In genomic region chr19:13036366-13036976, GRCh38 we compare ENCODE assay signal across 8 cellular contexts. TPM values are rescaled to one million over a fixed set of nuclear protein-coding genes. Genes with fewer than 3 reads are reported as not detected.
DNase-seq lines count a peak whose midpoint lies in the region; ATAC-seq and TF ChIP-seq lines count a peak whose summit lies in the region.

No MANE protein-coding gene starts in this region.

- TF ChIP-seq POLR2A in esophagus squamous epithelium (IDR thresholded peaks at IDR 0.05): no peak

- H3K4me1 Mint-ChIP-seq in CD4-positive, alpha-beta memory T cell: peaks cover 0 to 1% (median 0%) of the 10 kb centered on the region in 4 donors

- H3K27me3 ChIP-seq in esophagus squamous epithelium: no peaks in the 10 kb centered on the region
- H3K27me3 ChIP-seq in skeletal muscle satellite cell (ENCODE audit: control insufficient read depth, insufficient read depth, low read length): no peaks in the 10 kb centered on the region
- H3K27me3 ChIP-seq in CD4-positive, alpha-beta memory T cell (ENCODE audit: insufficient read depth, low read length): no peaks in the 10 kb centered on the region

- peaks cover 0 to 5% (median 0%) of the 10 kb centered on the region in 3 donors for H3K36me3 ChIP-seq in esophagus squamous epithelium
- H3K36me3 ChIP-seq in skeletal muscle satellite cell (ENCODE audit: insufficient read depth, low read length): peaks cover 19% of the 10 kb centered on the region
- H3K36me3 ChIP-seq in CD4-positive, alpha-beta memory T cell (ENCODE audit: insufficient read depth, low read length): no peaks in the 10 kb centered on the region

- POLR2A ChIA-PET in CD4-positive, alpha-beta memory T cell (lab: Charles Lee; ENCODE audit: partially characterized antibody): no interaction called here

- peak overlapping the region; percentile 75 for H3K4me2 ChIP-seq in skeletal muscle satellite cell (ENCODE audit: low read length)

- H3K36me3 Mint-ChIP-seq in CD4-positive, alpha-beta memory T cell: no peaks in the 10 kb centered on the region

- H3K9me3 ChIP-seq in esophagus squamous epithelium (no peaks in the 10 kb centered on the region), skeletal muscle satellite cell (replicated peaks; ENCODE audit: low read length) (no peaks in the 10 kb centered on the region)
- H3K9me3 ChIP-seq in CD4-positive, alpha-beta memory T cell (ENCODE audit: control insufficient read depth in 1 of 2, low read length in 2 of 2): no peaks in the 10 kb centered on the region

- peak overlapping the region; percentile 72 to 98 (median 90) for H3K27ac ChIP-seq in esophagus squamous epithelium
- H3K27ac ChIP-seq in CD4-positive, alpha-beta memory T cell (ENCODE audit: low read depth, low read length): no peak overlapping the region

- DNase-seq in H4 (ENCODE audit: low spot score): peak; percentile 87
- DNase-seq in NCI-H526 treated with DMSO at 0.1 percent for 48 hours (lab: John Stamatoyannopoulos, UW): peak; percentile 27
- DNase-seq in esophagus squamous epithelium (lab: John Stamatoyannopoulos, UW): no peak
- no peak for DNase-seq in activated CD4-positive, alpha-beta T cell treated with anti-CD3 and anti-CD28 coated beads for 1 hour
- no peak for DNase-seq in effector CD8-positive, alpha-beta T cell (lab: John Stamatoyannopoulos, UW)
- DNase-seq in CD4-positive, alpha-beta memory T cell: no peak

- peak in 3 of 6 experiments; percentile 19 to 37 (median 29) for TF ChIP-seq CTCF in esophagus squamous epithelium (IDR thresholded peaks at IDR 0.05)

- intact Hi-C loops in esophagus squamous epithelium (cut with DNase I): no loop called here
- intact Hi-C loops in CD4-positive, alpha-beta memory T cell (cut with micrococcal nuclease): no loop called here

- H3K4me3 ChIP-seq in esophagus squamous epithelium: no peak overlapping the region
- H3K4me3 ChIP-seq in skeletal muscle satellite cell (ENCODE audit: low read length): peak overlapping the region; percentile 46
- H3K4me3 ChIP-seq in CD4-positive, alpha-beta memory T cell (ENCODE audit: low read length in 2 of 2): no peak overlapping the region

- WGBS in esophagus squamous epithelium, 2 donors: 48 to 52% methylated on average over 17 to 18 of the region's 18 CpGs

- H3K9ac ChIP-seq in skeletal muscle satellite cell (ENCODE audit: low read depth, low read length): peak overlapping the region; percentile 71

- no peaks in the 10 kb centered on the region for H3K9me3 Mint-ChIP-seq in CD4-positive, alpha-beta memory T cell

- CTCF ChIA-PET in CD4-positive, alpha-beta memory T cell (lab: Charles Lee; ENCODE audit: partially characterized antibody): no interaction called here

- H3K4me3 Mint-ChIP-seq in CD4-positive, alpha-beta memory T cell: no peak overlapping the region

- H3K27me3 Mint-ChIP-seq in CD4-positive, alpha-beta memory T cell: peaks cover 0 to 9% of the 10 kb centered on the region in 2 donors

- H3K4me1 ChIP-seq in esophagus squamous epithelium (peaks cover 75 to 100% (median 90%) of the 10 kb centered on the region in 3 donors), skeletal muscle satellite cell (ENCODE audit: control insufficient read depth, insufficient read depth, low read length) (peaks cover 83% of the 10 kb centered on the region)
- no peaks in the 10 kb centered on the region for H3K4me1 ChIP-seq in CD4-positive, alpha-beta memory T cell (ENCODE audit: insufficient read depth, low read length)

- ATAC-seq in GM21423 (IDR thresholded peaks at IDR 0.05; ENCODE audit: unreplicated experiment): no peak

- no peak overlapping the region for H3K27ac Mint-ChIP-seq in CD4-positive, alpha-beta memory T cell

RNA-seq across cellular contexts. Expression of gene NFIX, which starts 41.2 kb away (rescaled TPM):
- total RNA-seq in H4 (2014; rRNA removed; shearing (Covaris generic)): 9.6 and 13.8 TPM in 2 replicates
- total RNA-seq in esophagus squamous epithelium: 10 to 100 TPM; 32.3 to 81.2 (median 51.6) TPM
- total RNA-seq in skeletal muscle satellite cell (2012; rRNA removed): 41.6 and 60.9 TPM in 2 replicates
- 1 to 10 TPM; 4.0 to 5.4 TPM for total RNA-seq in CD4-positive, alpha-beta memory T cell
- polyA plus RNA-seq in CD4-positive, alpha-beta memory T cell: under 1 TPM in 1 of 2 donors, not detected in 1; 0.09 TPM

Comparison
In these comparisons a context has a peak if more than half of its experiments do, and no peak if none do; other contexts are left out.
1. DNase-seq: peak in H4 (single experiment) and NCI-H526 treated with DMSO at 0.1 percent for 48 hours (single experiment); none in esophagus squamous epithelium (single experiment), activated CD4-positive, alpha-beta T cell treated with anti-CD3 and anti-CD28 coated beads for 1 hour (single experiment), effector CD8-positive, alpha-beta T cell (single experiment) and CD4-positive, alpha-beta memory T cell (0 of 5).